In genomic region chr2:180508451-180508850, GRCh38 we compare ENCODE assay signal across 3 cellular contexts.
"Had no signal": no experiment of that assay in that cellular context is flagged by ENCODE, and none has a peak within 500 bp of the region (broad histone marks: within the 10 kb centered on the region; RNA-seq: fewer than 3 reads in every experiment).

No MANE protein-coding gene starts in this region.

- DNase-seq: GDM1, GF-D8 had no signal

- H3K4me3 ChIP-seq: GM12878 had no signal
